ENCODE assay signal across 8 cellular contexts in the genomic region with DNA sequence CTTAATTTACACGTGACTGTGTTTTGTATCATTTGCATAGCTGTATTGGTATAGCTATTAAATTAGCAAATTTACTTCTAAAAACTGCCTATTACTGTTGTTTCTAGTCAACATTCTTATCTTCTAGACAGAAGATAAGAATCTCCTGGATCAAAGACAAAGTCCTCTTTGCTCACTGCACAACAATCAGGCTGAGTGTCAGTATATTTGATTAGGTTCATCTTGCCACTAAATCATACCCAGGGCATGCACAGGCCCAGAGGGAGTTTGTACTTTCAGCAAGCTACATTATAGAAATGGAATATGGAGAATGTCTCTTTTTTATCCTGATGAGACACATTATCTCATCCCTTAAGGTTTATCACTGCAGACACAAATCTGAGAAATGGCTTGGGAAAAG.
"Had no signal": no experiment of that assay in that cellular context is flagged by ENCODE, and none has a peak within 500 bp of the region (broad histone marks: within the 10 kb centered on the region; RNA-seq: fewer than 3 reads in every experiment).

No MANE protein-coding gene starts in this region.

- H3K9ac ChIP-seq: GM23248 had no signal

- DNase-seq: GM23248, GOT3, H7, HFFc6 had no signal

- H3K4me3 ChIP-seq: GM23248, HAP-1 had no signal

- H3K9me3 ChIP-seq: HAP-1 had no signal

- FAIRE-seq: HepG2 had no signal

- H3K27ac ChIP-seq: GM23248, HL-60 had no signal

- H2AFZ ChIP-seq: GM23248 had no signal

- ATAC-seq: HCT116, HepG2 had no signal

- H3K36me3 ChIP-seq: HAP-1 had no signal
